8 cellular contexts compared by ENCODE assay signal in genomic region chr17:45144199-45145034, GRCh38. TPM values are rescaled to one million over a fixed set of nuclear protein-coding genes. Genes with fewer than 3 reads are reported as not detected.
DNase-seq lines count a peak whose midpoint lies in the region; ATAC-seq and TF ChIP-seq lines count a peak whose summit lies in the region.

No MANE protein-coding gene starts in this region.

- peak overlapping the region; percentile 61 for H3K27ac ChIP-seq in A673 (ENCODE audit: low read depth, low read length, poor library complexity, severe bottlenecking)
- peak overlapping the region; percentile 62; the same call in 1 of the 2 replicates for H3K27ac ChIP-seq in HUES64 (ENCODE audit: low read depth, low read length)
- peak overlapping the region; percentile 92 for H3K27ac ChIP-seq in urinary bladder (ENCODE audit: low read depth)

- 19% methylated on average over 71 of the region's 71 CpGs for WGBS in HUES64
- 11% methylated on average over 71 of the region's 71 CpGs for WGBS in urinary bladder

- H3K27me3 ChIP-seq in A673 (replicated peaks; ENCODE audit: insufficient read depth, low read depth, low read length, poor library complexity) (no peaks in the 10 kb centered on the region), HUES64 (ENCODE audit: insufficient read depth, low read length) (no peaks in the 10 kb centered on the region)

- TF ChIP-seq CTCF in A673 (conservative IDR thresholded peaks at IDR 0.05; ENCODE audit: low read depth, low read length) = no peak
- no peak for TF ChIP-seq CTCF in mucosa of descending colon (IDR thresholded peaks at IDR 0.05)

- peak overlapping the region; percentile 43 for H3K9ac ChIP-seq in HUES64 (ENCODE audit: low read depth, low read length)

- H3K36me3 ChIP-seq in A673 (ENCODE audit: insufficient read depth, low read length, poor library complexity, severe bottlenecking) = no peaks in the 10 kb centered on the region
- no peaks in the 10 kb centered on the region for H3K36me3 ChIP-seq in HUES64 (ENCODE audit: insufficient read depth, low read length)
- no peaks in the 10 kb centered on the region for H3K36me3 ChIP-seq in mucosa of descending colon (ENCODE audit: low read depth)
- H3K36me3 ChIP-seq in urinary bladder (ENCODE audit: insufficient read depth) = no peaks in the 10 kb centered on the region

- no TSS peak for BruUV-seq in A673 (replicated peaks; lab: Mats Ljungman, UMichigan)

- CTCF ChIA-PET in A673 (lab: Charles Lee) = interaction anchor here (1.6 kb wide), 1 partner anchor 9 kb away, joined by 14 read pairs; the partner anchor contains the start of gene ACBD4

- H3K4me1 ChIP-seq in A673 (ENCODE audit: insufficient read depth, low read length, poor library complexity, severe bottlenecking) = peaks cover 20% of the 10 kb centered on the region
- H3K4me1 ChIP-seq in HUES64 (ENCODE audit: insufficient read depth, low read length) = peaks cover 16% of the 10 kb centered on the region
- H3K4me1 ChIP-seq in mucosa of descending colon (ENCODE audit: low read depth) = peaks cover 22% of the 10 kb centered on the region
- peaks cover 1% of the 10 kb centered on the region for H3K4me1 ChIP-seq in urinary bladder (ENCODE audit: insufficient read depth)

- DNase-seq in A673 (ENCODE audit: low spot score) (no peak), ecto neural progenitor cell (ENCODE audit: low spot score) (peak; percentile 67), mucosa of descending colon (peak; percentile 64 to 74 (median 73)), NCI-H1105 treated with DMSO at 0.1 percent for 48 hours (lab: John Stamatoyannopoulos, UW) (no peak), NCI-H1048 (lab: John Stamatoyannopoulos, UW) (no peak)

- intact Hi-C loops in A673 (cut with micrococcal nuclease; ENCODE audit: unreplicated experiment) (no loop called here), mucosa of descending colon (cut with DNase I, micrococcal nuclease) (no loop called here)

- H3K9me3 ChIP-seq in A673 (ENCODE audit: low read depth, low read length, poor library complexity, severe bottlenecking) (no peaks in the 10 kb centered on the region), HUES64 (ENCODE audit: insufficient read depth, low read depth, low read length) (no peaks in the 10 kb centered on the region), mucosa of descending colon (no peaks in the 10 kb centered on the region)

- POLR2A ChIA-PET in A673 (lab: Charles Lee; ENCODE audit: low non-redundant PET) = interaction anchor here (0.6 kb wide), 1 partner anchor 1045 kb away, joined by 16 read pairs; no protein-coding TSS in a partner anchor

- peak overlapping the region; percentile 15 for H3K4me3 ChIP-seq in A673 (ENCODE audit: low read depth, low read length, poor library complexity, severe bottlenecking)
- H3K4me3 ChIP-seq in HUES64 (ENCODE audit: low read length) = peak overlapping the region; percentile 65
- H3K4me3 ChIP-seq in mucosa of descending colon = no peak overlapping the region
- H3K4me3 ChIP-seq in urinary bladder (ENCODE audit: low read depth, low read length) = peak overlapping the region; percentile 34

- no peak for ATAC-seq in mucosa of descending colon
- ATAC-seq in HG03354 (IDR thresholded peaks at IDR 0.05; ENCODE audit: poor library complexity, severe bottlenecking, unreplicated experiment) = no peak

RNA-seq across cellular contexts. Expression of gene HEXIM1, which starts 3.9 kb away (rescaled TPM):
- total RNA-seq in A673 (2021) (21.2 and 22.1 TPM in 2 replicates), mucosa of descending colon (10 to 100 TPM; 36.7 to 98.2 (median 37.0) TPM), urinary bladder (19.2 TPM)
- 19.1 TPM for polyA plus RNA-seq in HUES64 (2013, experiment 1 of 2)
- 18.6 TPM for polyA plus RNA-seq in HUES64 (2013, experiment 2 of 2)
- 22.0 TPM for polyA plus RNA-seq in urinary bladder

RNA-seq across cellular contexts. Expression of gene ACBD4, which starts 8.9 kb away (rescaled TPM):
- total RNA-seq in A673 (2021) (1.4 and 4.2 TPM in 2 replicates), mucosa of descending colon (10 to 100 TPM; 18.1 to 28.7 (median 26.3) TPM), urinary bladder (4.5 TPM)
- polyA plus RNA-seq in HUES64 (2013, experiment 1 of 2) = 1.9 TPM
- 3.7 TPM for polyA plus RNA-seq in HUES64 (2013, experiment 2 of 2)
- 18.2 TPM for polyA plus RNA-seq in urinary bladder

RNA-seq across cellular contexts. Expression of gene PLCD3, which starts 12.1 kb away (rescaled TPM):
- total RNA-seq in A673 (2021) (12.0 and 18.5 TPM in 2 replicates), mucosa of descending colon (100 to 1,000 TPM; 205 to 562 (median 232) TPM), urinary bladder (18.1 TPM)
- polyA plus RNA-seq in HUES64 (2013, experiment 1 of 2) = 16.4 TPM
- polyA plus RNA-seq in HUES64 (2013, experiment 2 of 2) = 21.9 TPM
- 84.1 TPM for polyA plus RNA-seq in urinary bladder

RNA-seq across cellular contexts. Expression of gene HEXIM2, which starts 17.3 kb away (rescaled TPM):
- total RNA-seq in A673 (2021) (4.6 and 4.8 TPM in 2 replicates), mucosa of descending colon (1 to 10 TPM; 3.9 to 9.6 (median 4.5) TPM), urinary bladder (2.0 TPM)
- 7.7 TPM for polyA plus RNA-seq in HUES64 (2013, experiment 1 of 2)
- polyA plus RNA-seq in HUES64 (2013, experiment 2 of 2) = 6.8 TPM
- polyA plus RNA-seq in urinary bladder = 7.9 TPM

Comparison
In these comparisons a context has a peak if more than half of its experiments do, and no peak if none do; other contexts are left out.
1. DNase-seq: peak in ecto neural progenitor cell (single experiment) and mucosa of descending colon (3 of 3); none in A673 (single experiment), NCI-H1105 treated with DMSO at 0.1 percent for 48 hours (single experiment) and NCI-H1048 (single experiment).
2. RNA of gene PLCD3, which starts 12.1 kb away (total RNA-seq): 205 to 562 TPM in mucosa of descending colon; 18.1 TPM in urinary bladder (single experiment) and 12.0 to 18.5 TPM in A673; every median in the first group is over 10 times any median in the second.
3. Peak in every context shown above with its lines, with median percentiles within 50 percentile points of each other: H3K27ac ChIP-seq.